Comparison of ENCODE assay signal across 6 cellular contexts in genomic region chr18:11802586-11802985, GRCh38.
"Had no signal": no experiment of that assay in that cellular context is flagged by ENCODE, and none has a peak within 500 bp of the region (broad histone marks: within the 10 kb centered on the region; RNA-seq: fewer than 3 reads in every experiment).

No MANE protein-coding gene starts in this region.

- DNase-seq: GM23248, GOT3, H9, HCEC 1CT, IMR-90, KG1 had no signal

- H3K27ac ChIP-seq: GM23248 had no signal
